Comparison of ENCODE assay signal across 9 cellular contexts in the genomic region with DNA sequence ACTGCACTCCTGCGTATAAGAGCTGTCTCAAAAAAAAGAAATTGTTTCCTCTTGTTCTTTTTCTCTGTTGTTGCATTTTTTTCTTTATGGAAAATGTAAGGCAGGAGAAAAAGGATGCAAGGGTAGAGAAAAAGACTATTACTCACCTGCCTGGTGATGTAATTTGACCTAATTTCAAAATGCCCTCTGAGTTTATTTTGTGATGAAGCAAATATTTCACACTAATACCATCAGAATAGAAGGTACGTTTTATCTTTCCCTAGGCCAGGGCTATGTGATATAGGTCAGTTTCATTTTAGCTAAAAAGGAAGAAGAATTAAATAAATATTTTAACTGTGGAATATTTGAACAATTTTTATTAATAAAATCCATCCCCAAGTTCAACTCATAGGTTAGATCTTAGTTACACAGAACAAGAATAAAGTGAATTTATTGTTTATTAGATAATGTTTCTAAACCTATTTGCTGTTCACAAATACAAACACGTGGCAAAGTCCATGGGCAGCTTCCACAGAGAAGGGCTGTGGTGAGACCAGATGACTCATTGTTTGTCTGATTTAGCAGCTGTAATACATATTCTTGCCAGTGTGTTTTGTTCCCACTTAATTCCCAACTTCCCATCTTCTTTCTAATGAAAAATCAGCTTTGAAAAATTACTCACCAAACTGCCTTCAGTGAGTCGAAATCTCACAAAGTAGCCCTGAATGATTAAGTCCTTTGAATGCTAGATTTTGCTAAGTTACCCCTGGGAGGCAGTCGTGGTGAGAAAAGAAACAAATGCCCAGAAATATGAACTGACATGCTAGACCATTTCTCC. TPM values are rescaled to one million over a fixed set of nuclear protein-coding genes. Genes with fewer than 3 reads are reported as not detected.
A peak's percentile ranks its signal among the peaks of the same experiment; 100 is the strongest.
DNase-seq lines count a peak whose midpoint lies in the region; ATAC-seq and TF ChIP-seq lines count a peak whose summit lies in the region.
"Had no signal": no experiment of that assay in that cellular context is flagged by ENCODE, and none has a peak within 500 bp of the region (broad histone marks: within the 10 kb centered on the region; RNA-seq: fewer than 3 reads in every experiment).

No MANE protein-coding gene starts in this region.

- H3K9me3 Mint-ChIP-seq in Calu3 (ENCODE audit: low read depth, unreplicated experiment) (peaks cover 5% of the 10 kb centered on the region), MCF 10A (ENCODE audit: unreplicated experiment) (peaks cover 9% of the 10 kb centered on the region), glutamatergic neuron (ENCODE audit: unreplicated experiment) (no peaks in the 10 kb centered on the region)

- ATAC-seq in T-helper 17 cell, result no peak

- H3K9me3 ChIP-seq in MG63, result peaks cover 9% of the 10 kb centered on the region
- H3K9me3 ChIP-seq in T-helper 17 cell (ENCODE audit: control insufficient read depth, low read length, poor library complexity, severe bottlenecking), result no peaks in the 10 kb centered on the region

- no peak overlapping the region for H3K4me3 ChIP-seq in MG63
- H3K4me3 ChIP-seq: breast epithelium had no signal

- H3K4me3 Mint-ChIP-seq in Calu3 (ENCODE audit: low read depth, unreplicated experiment), result no peak overlapping the region
- H3K4me3 Mint-ChIP-seq in MCF 10A (ENCODE audit: unreplicated experiment), result peak overlapping the region; percentile 25
- H3K4me3 Mint-ChIP-seq in glutamatergic neuron (ENCODE audit: unreplicated experiment), result no peak overlapping the region
- no peak overlapping the region for H3K4me3 Mint-ChIP-seq in T-helper 17 cell

- CTCF ChIA-PET in Calu3 (lab: Charles Lee), result interaction anchor here (0.8 to 1.0 kb wide), 2 partner anchors 53 to 173 kb away, joined by 3 read pairs; a partner anchor contains a TSS
- CTCF ChIA-PET in MCF 10A (lab: Yijun Ruan, JAX), result interaction anchor here (0.8 to 2.2 kb wide), 8 partner anchors 12 to 1567 kb away, joined by 3 to 9 read pairs (median 4); no protein-coding TSS in a partner anchor

- POLR2A ChIA-PET in MCF 10A (lab: Yijun Ruan, JAX), result interaction anchor here (0.7 to 2.6 kb wide), 11 partner anchors 17 to 275 kb away, joined by 3 to 13 read pairs (median 5); a partner anchor contains a TSS

- H3K27me3 ChIP-seq in MG63, result no peaks in the 10 kb centered on the region
- H3K27me3 ChIP-seq: breast epithelium had no signal

- TF ChIP-seq CTCF in Calu3 (IDR thresholded peaks at IDR 0.05; ENCODE audit: unreplicated experiment) (no peak), MCF 10A (IDR thresholded peaks at IDR 0.05; ENCODE audit: unreplicated experiment) (no peak), glutamatergic neuron (IDR thresholded peaks at IDR 0.05; ENCODE audit: partially characterized antibody, unreplicated experiment) (no peak)

- H3K27me3 Mint-ChIP-seq in Calu3 (ENCODE audit: unreplicated experiment) (no peaks in the 10 kb centered on the region), MCF 10A (ENCODE audit: insufficient read depth, unreplicated experiment) (no peaks in the 10 kb centered on the region), glutamatergic neuron (ENCODE audit: unreplicated experiment) (no peaks in the 10 kb centered on the region), T-helper 17 cell (peaks cover 65% of the 10 kb centered on the region)

- DNase-seq in Calu3, result peak; percentile 47
- DNase-seq in MG63, result peak; percentile 81
- DNase-seq in MCF 10A (ENCODE audit: unreplicated experiment), result peak; percentile 81
- peak; percentile 63 to 92 for DNase-seq in lung microvascular endothelial cell (ENCODE audit: low read depth in 2 of 2)
- DNase-seq in glutamatergic neuron, result no peak
- DNase-seq in T-helper 17 cell, result no peak
- DNase-seq in stimulated activated CD8-positive, alpha-beta memory T cell treated with anti-CD3 and anti-CD28 coated beads, Interleukin-4, amount 100 ng/mL, for 48 hours, result no peak
- no peak for DNase-seq in NCI-H82 treated with DMSO at 0.1 percent for 48 hours (lab: John Stamatoyannopoulos, UW; ENCODE audit: unreplicated experiment)

- intact Hi-C loops in Calu3 (cut with micrococcal nuclease; ENCODE audit: unreplicated experiment) (no loop called here), MCF 10A (cut with micrococcal nuclease) (no loop called here)

- H3K27ac Mint-ChIP-seq in Calu3 (ENCODE audit: unreplicated experiment) (peak overlapping the region; percentile 76), MCF 10A (ENCODE audit: low read depth, unreplicated experiment) (peak overlapping the region; percentile 84), glutamatergic neuron (ENCODE audit: unreplicated experiment) (no peak overlapping the region), T-helper 17 cell (no peak overlapping the region)

- peaks cover 50% of the 10 kb centered on the region for H3K4me1 Mint-ChIP-seq in Calu3 (ENCODE audit: low read depth, unreplicated experiment)
- H3K4me1 Mint-ChIP-seq in MCF 10A (ENCODE audit: insufficient read depth, unreplicated experiment), result peaks cover 25% of the 10 kb centered on the region
- H3K4me1 Mint-ChIP-seq in glutamatergic neuron (ENCODE audit: low read depth, unreplicated experiment), result peaks cover 2% of the 10 kb centered on the region
- H3K4me1 Mint-ChIP-seq in T-helper 17 cell, result peaks cover 2% of the 10 kb centered on the region

- H3K36me3 ChIP-seq in MG63, result no peaks in the 10 kb centered on the region
- H3K36me3 ChIP-seq: breast epithelium had no signal

- BruUV-seq in Calu3 (replicated peaks; lab: Mats Ljungman, UMichigan), result no TSS peak
- TSS peak; percentile 78 for BruUV-seq in MCF 10A (replicated peaks; lab: Mats Ljungman, UMichigan)

- H3K36me3 Mint-ChIP-seq in Calu3 (ENCODE audit: insufficient read depth, unreplicated experiment) (no peaks in the 10 kb centered on the region), MCF 10A (ENCODE audit: insufficient read depth, unreplicated experiment) (no peaks in the 10 kb centered on the region), glutamatergic neuron (ENCODE audit: unreplicated experiment) (no peaks in the 10 kb centered on the region), T-helper 17 cell (ENCODE audit: low read depth) (no peaks in the 10 kb centered on the region)

RNA-seq across cellular contexts. Expression of a gene that starts 52.8 kb away (rescaled TPM):
- total RNA-seq in Calu3 (2022) (11.2 and 11.3 TPM in 2 replicates), MCF 10A (2022) (10.3 and 10.7 TPM in 2 replicates), lung microvascular endothelial cell (3.4 and 3.5 TPM in 2 replicates), glutamatergic neuron (ENCODE audit: unreplicated experiment) (53.7 TPM), T-helper 17 cell (1 to 10 TPM; 2.8 to 3.5 TPM)
- 13.9 and 20.8 TPM in 2 replicates for total RNA-seq in MG63 (2014; rRNA removed; shearing (Covaris generic); ENCODE audit: low replicate concordance)

Comparison
In these comparisons a context has a peak if more than half of its experiments do, and no peak if none do; other contexts are left out.
1. DNase-seq: peak in Calu3 (single experiment), MG63 (single experiment), MCF 10A (single experiment) and lung microvascular endothelial cell (2 of 2); none in glutamatergic neuron (single experiment), T-helper 17 cell (0 of 3), stimulated activated CD8-positive, alpha-beta memory T cell treated with anti-CD3 and anti-CD28 coated beads, Interleukin-4, amount 100 ng/mL, for 48 hours (single experiment) and NCI-H82 treated with DMSO at 0.1 percent for 48 hours (single experiment).
2. H3K27ac Mint-ChIP-seq: peak in Calu3 (single experiment) and MCF 10A (single experiment); none in glutamatergic neuron (single experiment) and T-helper 17 cell (single experiment).